In genomic region chr4:56972389-56972788, GRCh38 we compare ENCODE assay signal across 22 cellular contexts.
"Had no signal": no experiment of that assay in that cellular context is flagged by ENCODE, and none has a peak within 500 bp of the region (broad histone marks: within the 10 kb centered on the region; RNA-seq: fewer than 3 reads in every experiment).

No MANE protein-coding gene starts in this region.

- H3K27me3 Mint-ChIP-seq: progenitor cell of endocrine pancreas had no signal

- H3K4me3 Mint-ChIP-seq: neural crest cell had no signal

- DNase-seq: activated gamma-delta T cell; adrenal gland; effector CD4-positive, alpha-beta T cell; gastrocnemius medialis; heart right ventricle; kidney glomerular epithelial cell; left ventricle myocardium inferior; mammary epithelial cell; midbrain; SJCRH30; stimulated activated CD4-positive, alpha-beta T cell treated with anti-CD3 and anti-CD28 coated beads, Interleukin-12 subunit alpha, Interleukin-12 subunit beta, amount 100 ng/mL, for 4 hours; stimulated activated CD4-positive, alpha-beta T cell treated with anti-CD3 and anti-CD28 coated beads, Interleukin-1b, Interleukin-23, amount 100 ng/mL, for 48 hours; stimulated activated CD8-positive, alpha-beta memory T cell treated with anti-CD3 and anti-CD28 coated beads, Interleukin-4, amount 100 ng/mL, for 48 hours; stimulated activated naive CD4-positive, alpha-beta T cell treated with Interleukin-2 at 50 U/mL for 16 hours; T1000; transverse colon had no signal

- ATAC-seq: esophagus mucosa, gastrocnemius medialis, heart right ventricle had no signal

- H3K9me3 ChIP-seq: adrenal gland, gastrocnemius medialis had no signal

- H3K27ac ChIP-seq: adrenal gland, breast epithelium, gastrocnemius medialis, heart right ventricle, left ventricle myocardium inferior, right atrium auricular region, SJCRH30, suprapubic skin, transverse colon had no signal

- H3K27ac Mint-ChIP-seq: progenitor cell of endocrine pancreas had no signal

- H3K4me3 ChIP-seq: adrenal gland, breast epithelium, gastrocnemius medialis, heart right ventricle, left ventricle myocardium inferior, right atrium auricular region, SJCRH30, suprapubic skin, transverse colon had no signal

- H3K27me3 ChIP-seq: adrenal gland, breast epithelium, gastrocnemius medialis, heart right ventricle, right atrium auricular region, SJCRH30, suprapubic skin, transverse colon had no signal
